ENCODE assay signal across 1 cellular context in genomic region chr6:33061987-33062386, GRCh38.
TF ChIP-seq lines count a peak whose summit lies in the region.

No MANE protein-coding gene starts in this region.

TF ChIP-seq in IMR-90, 13 proteins besides CTCF, POLR2A, EP300 and RAD21 (continued from another document):
- TF ChIP-seq USF2 (IDR thresholded peaks at IDR 0.05; ENCODE audit: low read depth, low read length): no peak
- TF ChIP-seq SMC3 (IDR thresholded peaks at IDR 0.05; ENCODE audit: low read depth, low read length): no peak
- no peak for TF ChIP-seq NFE2L2 (IDR thresholded peaks at IDR 0.05; ENCODE audit: low read depth, low read length)
- TF ChIP-seq RCOR1 (IDR thresholded peaks at IDR 0.05; ENCODE audit: insufficient replicate concordance, low read length): no peak
- TF ChIP-seq BHLHE40 (IDR thresholded peaks at IDR 0.05; ENCODE audit: low read depth, low read length): no peak
- no peak for TF ChIP-seq ELK1 (IDR thresholded peaks at IDR 0.05; ENCODE audit: borderline replicate concordance, low read depth, low read length)
- no peak for TF ChIP-seq RFX5 (IDR thresholded peaks at IDR 0.05; ENCODE audit: low read depth, low read length)
- TF ChIP-seq MAZ (IDR thresholded peaks at IDR 0.05; ENCODE audit: borderline replicate concordance, low read depth, low read length): no peak
- TF ChIP-seq MAFK (IDR thresholded peaks at IDR 0.05; ENCODE audit: low read depth, low read length): no peak
